In genomic region chr14:49089078-49089477, GRCh38 we compare ENCODE assay signal across 20 cellular contexts.
DNase-seq lines count a peak whose midpoint lies in the region; FAIRE-seq and TF ChIP-seq lines count a peak whose summit lies in the region.
"Had no signal": no experiment of that assay in that cellular context is flagged by ENCODE, and none has a peak within 500 bp of the region (broad histone marks: within the 10 kb centered on the region; RNA-seq: fewer than 3 reads in every experiment).

No MANE protein-coding gene starts in this region.

- H3K4me1 ChIP-seq in H1 (replicated peaks in 1 of 4; ENCODE audit: control insufficient read depth in 3 of 4, insufficient read depth in 4 of 4, low read length in 3 of 4) (no peaks in the 10 kb centered on the region; a peak in 1 of 7 replicates), kidney (ENCODE audit: control insufficient read depth in 1 of 2, insufficient read depth in 1 of 2, low read depth in 1 of 2, low read length in 2 of 2) (no peaks in the 10 kb centered on the region)

- no peaks in the 10 kb centered on the region for H3K23me2 ChIP-seq in H1 (ENCODE audit: low read depth, low read length)

- WGBS in H1 (ENCODE audit: extremely low coverage in 1 of 2, insufficient coverage in 1 of 2, insufficient read length in 1 of 2, insufficient replicate concordance in 2 of 2, low coverage in 1 of 2, low lambda C conversion rate in 2 of 2, missing lambda C conversion rate in 1 of 2), 2 experiments = 87% methylated on average over 3 of the region's 3 CpGs; no CpG with 5 or more reads in 1 of the 2 experiments

- TF ChIP-seq POLR2A in H1 (IDR thresholded peaks at IDR 0.05; ENCODE audit: control extremely low read depth in 1 of 2, low read depth in 2 of 2, low read length in 2 of 2) = no peak

- H3K4ac ChIP-seq in H1 (replicated peaks; ENCODE audit: insufficient read length, low read depth, low read length) = no peak overlapping the region

- POLR2A ChIA-PET in H1 (lab: Charles Lee; ENCODE audit: partially characterized antibody) = no interaction called here

- H2BK120ac ChIP-seq in H1 (replicated peaks; ENCODE audit: low read depth, low read length) = no peak overlapping the region

- H3K9ac ChIP-seq in H1 (replicated peaks in 1 of 4; ENCODE audit: extremely low read depth in 1 of 4, low read depth in 3 of 4, low read length in 3 of 4) (no peak overlapping the region), kidney (ENCODE audit: low read length in 2 of 2) (no peak overlapping the region)
- H3K9ac ChIP-seq: BLaER1 had no signal

- H2BK12ac ChIP-seq in H1 (ENCODE audit: low read depth, low read length) = no peak overlapping the region

- no peak overlapping the region for H2BK5ac ChIP-seq in H1 (ENCODE audit: low read depth, low read length)

- no peak overlapping the region for H4K91ac ChIP-seq in H1 (replicated peaks; ENCODE audit: insufficient read length, low read length)

- no peaks in the 10 kb centered on the region for H3K27me3 ChIP-seq in H1 (replicated peaks in 1 of 4; ENCODE audit: control insufficient read depth in 3 of 4, extremely low read depth in 1 of 4, insufficient read depth in 3 of 4, low read length in 3 of 4)
- H3K27me3 ChIP-seq: BLaER1 had no signal

- H3K9me3 ChIP-seq in H1 (ENCODE audit: insufficient read depth in 2 of 2, low read depth in 1 of 2, low read length in 1 of 2) (no peaks in the 10 kb centered on the region), kidney (ENCODE audit: control insufficient read depth in 1 of 2, low read length in 2 of 2) (no peaks in the 10 kb centered on the region)

- no peaks in the 10 kb centered on the region for H4K20me1 ChIP-seq in H1 (replicated peaks in 1 of 2; ENCODE audit: control insufficient read depth in 1 of 2, insufficient read depth in 2 of 2, low read length in 2 of 2)
- H4K20me1 ChIP-seq: BLaER1 had no signal

- no peak overlapping the region for H2AFZ ChIP-seq in H1 (ENCODE audit: low read length)
- H2AFZ ChIP-seq: GM23338 had no signal

- DNase-seq in COLO829 (ENCODE audit: low spot score) (peak; percentile 14), M059J (ENCODE audit: low read depth) (peak; percentile 6), H1 (ENCODE audit: low read depth in 1 of 2, low spot score in 2 of 2) (no peak), H4 (ENCODE audit: low spot score) (no peak), kidney (no peak), GM03348 (ENCODE audit: low spot score) (no peak)
- DNase-seq: CD4-positive, CD25-positive, alpha-beta regulatory T cell; CD8-positive, alpha-beta T cell; DMS 273 treated with DMSO at 0.1 percent for 48 hours; DMS79; EL; GDM1; H7; HCEC 1CT had no signal

- no peak overlapping the region for H3K56ac ChIP-seq in H1 (replicated peaks; ENCODE audit: insufficient read length, low read depth, low read length)

- TF ChIP-seq EP300 in H1 (IDR thresholded peaks at IDR 0.05; ENCODE audit: borderline replicate concordance in 1 of 2, low read depth in 2 of 2, low read length in 2 of 2) = no peak

- FAIRE-seq in H1 (lab: Jason Lieb, UNC) = no peak
- FAIRE-seq in kidney (lab: Jason Lieb, UNC) = no peak
- FAIRE-seq: D721Med, GM12891, GM18507 had no signal

- no peak overlapping the region for H2BK15ac ChIP-seq in H1 (ENCODE audit: low read length)

- TF ChIP-seq CTCF in H1 (IDR thresholded peaks at IDR 0.05; ENCODE audit: control extremely low read depth in 1 of 3, insufficient read depth in 1 of 3, low read depth in 1 of 3, low read length in 3 of 3) (no peak), kidney (IDR thresholded peaks at IDR 0.05; ENCODE audit: borderline replicate concordance, extremely low read depth, insufficient read depth) (no peak)

- intact Hi-C loops in kidney (cut with DNase I) = no loop called here

- H3K4me2 ChIP-seq in H1 (ENCODE audit: insufficient read depth in 1 of 2, low read depth in 2 of 2, low read length in 2 of 2) = no peak overlapping the region
- H3K4me2 ChIP-seq: BLaER1, GM23338 had no signal

- TF ChIP-seq RAD21 in H1 (IDR thresholded peaks at IDR 0.05 in 1 of 2, conservative IDR thresholded peaks at IDR 0.05 in 1 of 2; ENCODE audit: low read depth in 2 of 2, low read length in 2 of 2) = no peak

- H3K79me2 ChIP-seq in H1 (ENCODE audit: control insufficient read depth in 1 of 2, insufficient read depth in 2 of 2, low read length in 2 of 2) = no peaks in the 10 kb centered on the region

- H3K23ac ChIP-seq in H1 (ENCODE audit: insufficient read length) = no peak overlapping the region

- H3K14ac ChIP-seq in H1 (ENCODE audit: insufficient read length) = no peak overlapping the region

- H4K8ac ChIP-seq in H1 (ENCODE audit: extremely low read depth, insufficient read depth, low read length) = no peak overlapping the region

- H2BK20ac ChIP-seq in H1 (ENCODE audit: low read length) = no peak overlapping the region

- CTCF ChIA-PET in H1 (lab: Charles Lee; ENCODE audit: partially characterized antibody) = no interaction called here

- H3K4me3 ChIP-seq in H1 (ENCODE audit: extremely low read depth in 1 of 4, insufficient read depth in 2 of 4, low read depth in 3 of 4, low read length in 4 of 4) (no peak overlapping the region), kidney (ENCODE audit: low read length in 2 of 2) (no peak overlapping the region)
- H3K4me3 ChIP-seq: BLaER1, GM23338 had no signal

- no peaks in the 10 kb centered on the region for H3K36me3 ChIP-seq in H1 (ENCODE audit: control insufficient read depth in 2 of 4, insufficient read depth in 4 of 4, low read length in 3 of 4)
- H3K36me3 ChIP-seq in kidney (ENCODE audit: control insufficient read depth in 1 of 2, insufficient read depth in 2 of 2, low read length in 2 of 2) = no peaks in the 10 kb centered on the region
- H3K36me3 ChIP-seq: BLaER1 had no signal

- no peak overlapping the region for H2AK5ac ChIP-seq in H1 (ENCODE audit: low read depth, low read length)

- no peaks in the 10 kb centered on the region for H3K79me1 ChIP-seq in H1 (ENCODE audit: low read depth, low read length)

- H4K5ac ChIP-seq in H1 (ENCODE audit: insufficient read length, low read depth, low read length) = no peak overlapping the region

- no peak overlapping the region for H3K27ac ChIP-seq in H1 (ENCODE audit: low read depth, low read length)
- no peak overlapping the region for H3K27ac ChIP-seq in kidney (ENCODE audit: low read depth in 2 of 2, low read length in 2 of 2)
- H3K27ac ChIP-seq: BLaER1, C4-2B had no signal

- no peak overlapping the region for H3K18ac ChIP-seq in H1 (ENCODE audit: extremely low read depth, low read length)

TF ChIP-seq in H1, 55 proteins besides CTCF, POLR2A, EP300 and RAD21:
- TF ChIP-seq ASH2L (IDR thresholded peaks at IDR 0.05; ENCODE audit: low read length) = no peak
- no peak for TF ChIP-seq CREB1 (IDR thresholded peaks at IDR 0.05)
- peak; percentile 88 for TF ChIP-seq MAFK (IDR thresholded peaks at IDR 0.05; ENCODE audit: low read depth, low read length)
- peak; percentile 53; the same call in 1 of the 2 replicates for TF ChIP-seq BACH1 (IDR thresholded peaks at IDR 0.05; ENCODE audit: low read length)

Comparison
In these comparisons a context has a peak if more than half of its experiments do, and no peak if none do; other contexts are left out.
1. DNase-seq: peak in COLO829 (single experiment) and M059J (single experiment); none in H1 (0 of 2), H4 (single experiment), kidney (single experiment) and GM03348 (single experiment).